Comparison of ENCODE assay signal across 10 cellular contexts in the genomic region with DNA sequence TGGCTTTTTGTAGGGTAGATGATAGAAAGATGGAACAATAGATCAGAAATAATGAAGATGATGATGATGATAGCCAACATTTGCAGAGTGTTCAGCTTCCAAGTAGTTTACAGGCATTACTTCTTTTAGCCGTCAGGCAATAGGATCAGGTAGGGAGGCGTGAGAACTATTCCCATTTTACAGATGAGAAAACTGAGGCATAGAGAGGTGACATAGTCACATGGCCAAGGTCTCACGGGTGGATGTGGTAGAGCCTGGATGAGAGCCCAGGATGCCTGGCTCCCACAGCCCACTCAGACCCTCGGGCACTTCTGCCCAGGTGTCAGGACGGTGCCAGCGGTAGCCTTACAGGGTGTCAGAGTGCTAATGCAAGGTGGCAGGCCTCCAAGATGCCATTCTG. TPM values are rescaled to one million over a fixed set of nuclear protein-coding genes. Genes with fewer than 3 reads are reported as not detected.
"Had no signal": no experiment of that assay in that cellular context is flagged by ENCODE, and none has a peak within 500 bp of the region (broad histone marks: within the 10 kb centered on the region; RNA-seq: fewer than 3 reads in every experiment).

No MANE protein-coding gene starts in this region.

- H3K27ac ChIP-seq: HL-60 had no signal

- H3K27ac Mint-ChIP-seq: GM23338, HFFc6 had no signal

- H3K4me3 Mint-ChIP-seq: GM23338, H9, HFFc6 had no signal

- H3K9me3 Mint-ChIP-seq: HFFc6 had no signal

- ATAC-seq: GM23338 had no signal

- H3K4me3 ChIP-seq: GM23338 had no signal

- H3K4me2 ChIP-seq: GM23338 had no signal

- FAIRE-seq: H1, H54 had no signal

- DNase-seq: H9, HCEC 1CT, HFFc6, IMR-90, KBM-7 had no signal

RNA-seq across cellular contexts. Expression of a gene that starts 31.4 kb away (rescaled TPM):
- total RNA-seq: HFFc6, HT1080, IMR-90 had no signal
- polyA plus RNA-seq: GM23338, IMR-90 had no signal
